ENCODE assay signal across 10 cellular contexts in the genomic region with DNA sequence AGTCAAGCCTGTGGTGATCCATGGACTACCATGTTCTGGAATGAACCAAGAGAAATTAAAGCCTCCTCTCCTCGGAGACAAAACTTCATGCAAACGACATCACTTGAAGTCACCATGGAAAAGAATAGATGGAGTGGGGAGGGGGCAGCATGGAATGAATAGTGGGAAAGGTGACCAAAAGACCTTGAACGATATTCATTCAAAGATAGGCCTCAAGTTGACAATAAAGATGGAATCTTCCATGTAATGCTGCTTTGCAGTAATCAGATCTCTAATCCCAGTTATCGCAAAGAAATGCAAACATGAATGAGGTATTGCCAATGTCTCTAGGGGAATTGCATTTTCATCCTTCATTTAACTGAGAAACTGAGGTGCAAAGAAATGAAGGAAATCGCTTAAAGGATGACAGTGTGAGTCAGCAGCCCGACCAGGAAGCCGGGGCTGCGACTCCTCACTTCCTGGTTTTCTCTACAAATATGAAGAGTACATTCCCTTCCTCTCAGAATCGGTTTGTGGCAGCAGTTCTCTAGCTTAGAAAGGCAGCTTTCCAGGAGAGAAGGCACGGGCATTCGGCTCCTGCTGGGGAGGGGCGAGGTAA.
DNase-seq lines count a peak whose midpoint lies in the region; ATAC-seq, FAIRE-seq and TF ChIP-seq lines count a peak whose summit lies in the region.
"Had no signal": no experiment of that assay in that cellular context is flagged by ENCODE, and none has a peak within 500 bp of the region (broad histone marks: within the 10 kb centered on the region; RNA-seq: fewer than 3 reads in every experiment).

No MANE protein-coding gene starts in this region.

- no peaks in the 10 kb centered on the region for H3K27me3 Mint-ChIP-seq in activated B cell treated with CpG ODN at 0.5 μM for 24 hours
- H3K27me3 Mint-ChIP-seq in activated T-cell treated with anti-CD3 and anti-CD28 coated beads, Interleukin-2, amount 50 U/mL, for 4 hours (ENCODE audit: low read depth) = no peaks in the 10 kb centered on the region

- H3K4me1 ChIP-seq in keratinocyte (ENCODE audit: control insufficient read depth, extremely low read depth, insufficient read depth, low read length) (no peaks in the 10 kb centered on the region), thyroid gland (peaks cover 0 to 5% of the 10 kb centered on the region in 2 donors)

- peaks cover 33% of the 10 kb centered on the region for H3K4me1 Mint-ChIP-seq in activated B cell treated with CpG ODN at 0.5 μM for 24 hours
- H3K4me1 Mint-ChIP-seq in activated T-cell treated with anti-CD3 and anti-CD28 coated beads, Interleukin-2, amount 50 U/mL, for 4 hours (ENCODE audit: low read depth) = peaks cover 14% of the 10 kb centered on the region

- intact Hi-C loops in activated B cell treated with CpG ODN at 0.5 μM for 24 hours (cut with micrococcal nuclease) (no loop called here), thyroid gland (cut with DNase I) (no loop called here)

- ATAC-seq in activated B cell treated with CpG ODN at 0.5 μM for 24 hours (ENCODE audit: low read depth) (no peak), GM21367 (IDR thresholded peaks at IDR 0.05; ENCODE audit: unreplicated experiment) (no peak), HG02885 (IDR thresholded peaks at IDR 0.05; ENCODE audit: poor library complexity, unreplicated experiment) (no peak)
- no peak for ATAC-seq in activated T-cell treated with anti-CD3 and anti-CD28 coated beads, Interleukin-2, amount 50 U/mL, for 4 hours

- no peaks in the 10 kb centered on the region for H3K9me3 Mint-ChIP-seq in activated B cell treated with CpG ODN at 0.5 μM for 24 hours
- no peaks in the 10 kb centered on the region for H3K9me3 Mint-ChIP-seq in activated T-cell treated with anti-CD3 and anti-CD28 coated beads, Interleukin-2, amount 50 U/mL, for 4 hours

- CTCF ChIA-PET in activated B cell treated with CpG ODN at 0.5 μM for 24 hours (lab: Charles Lee) = no interaction called here

- dilution Hi-C loops in keratinocyte (cut with MboI; ENCODE audit: extremely low pct_ligation_motif_present, low sequenced_read_pairs) = no loop called here

- H3K9me3 ChIP-seq in keratinocyte (ENCODE audit: control insufficient read depth, low read depth, low read length) (no peaks in the 10 kb centered on the region), thyroid gland (no peaks in the 10 kb centered on the region)

- no peaks in the 10 kb centered on the region for H3K36me3 Mint-ChIP-seq in activated B cell treated with CpG ODN at 0.5 μM for 24 hours (ENCODE audit: low read depth)
- no peaks in the 10 kb centered on the region for H3K36me3 Mint-ChIP-seq in activated T-cell treated with anti-CD3 and anti-CD28 coated beads, Interleukin-2, amount 50 U/mL, for 4 hours (ENCODE audit: insufficient read depth)

- H3K36me3 ChIP-seq in keratinocyte (ENCODE audit: control insufficient read depth in 2 of 2, extremely low read depth in 1 of 2, insufficient read depth in 2 of 2, low read length in 2 of 2) = no peaks in the 10 kb centered on the region
- no peaks in the 10 kb centered on the region for H3K36me3 ChIP-seq in thyroid gland

- FAIRE-seq in keratinocyte (lab: Jason Lieb, UNC) = no peak

- H3K9me1 ChIP-seq in keratinocyte (ENCODE audit: control insufficient read depth, extremely low read depth, insufficient read depth, low read length) = no peaks in the 10 kb centered on the region

- H3K4me3 Mint-ChIP-seq in activated B cell treated with CpG ODN at 0.5 μM for 24 hours = no peak overlapping the region
- H3K4me3 Mint-ChIP-seq in activated T-cell treated with anti-CD3 and anti-CD28 coated beads, Interleukin-2, amount 50 U/mL, for 4 hours = no peak overlapping the region

- no peak overlapping the region for H3K27ac ChIP-seq in keratinocyte (ENCODE audit: control insufficient read depth, insufficient read depth, low read length)
- H3K27ac ChIP-seq in thyroid gland = no peak overlapping the region
- H3K27ac ChIP-seq: 22Rv1 had no signal

- 54 to 64% methylated on average over 11 to 12 of the region's 12 CpGs for WGBS in thyroid gland, 2 donors

- POLR2A ChIA-PET in activated B cell treated with CpG ODN at 0.5 μM for 24 hours (lab: Charles Lee) = interaction anchor here (0.9 to 2.6 kb wide), 3 partner anchors 10 to 32 kb away, joined by 3 to 12 read pairs (median 4); no protein-coding TSS in a partner anchor

- no peak overlapping the region for H3K4me2 ChIP-seq in keratinocyte (ENCODE audit: control insufficient read depth, extremely low read depth, insufficient read depth, low read depth, low read length)

- no peak for TF ChIP-seq POLR2A in thyroid gland (IDR thresholded peaks at IDR 0.05)

- TF ChIP-seq CTCF in activated B cell treated with CpG ODN at 0.5 μM for 24 hours (IDR thresholded peaks at IDR 0.05) = no peak
- no peak for TF ChIP-seq CTCF in keratinocyte (optimal IDR thresholded peaks at IDR 0.05 in 1 of 3, IDR thresholded peaks at IDR 0.05 in 1 of 3, conservative IDR thresholded peaks at IDR 0.05 in 1 of 3; ENCODE audit: extremely low read depth in 1 of 3, insufficient read depth in 2 of 3, low read length in 3 of 3)
- TF ChIP-seq CTCF in thyroid gland (IDR thresholded peaks at IDR 0.05) = no peak

- H3K4me3 ChIP-seq in keratinocyte (ENCODE audit: control insufficient read depth in 2 of 3, extremely low read depth in 1 of 3, insufficient read depth in 2 of 3, low read depth in 1 of 3, low read length in 3 of 3) = no peak overlapping the region
- H3K4me3 ChIP-seq in thyroid gland (replicated peaks in 1 of 3) = no peak overlapping the region

- peak overlapping the region; percentile 82 for H3K27ac Mint-ChIP-seq in activated B cell treated with CpG ODN at 0.5 μM for 24 hours

- H3K79me2 ChIP-seq in keratinocyte (ENCODE audit: control insufficient read depth, insufficient read depth, low read length) = no peaks in the 10 kb centered on the region

- DNase-seq in NOMO-1 (lab: John Stamatoyannopoulos, UW; ENCODE audit: unreplicated experiment in 2 of 2) = peak; percentile 27 to 54
- DNase-seq in NOMO-1 treated with dmso at 0.1 percent for 144 hours (lab: John Stamatoyannopoulos, UW; ENCODE audit: unreplicated experiment) = no peak
- no peak for DNase-seq in activated B cell treated with CpG ODN at 0.5 μM for 24 hours
- no peak for DNase-seq in keratinocyte (ENCODE audit: low read depth, low spot score)
- peak; percentile 35 to 38 for DNase-seq in thyroid gland
- no peak for DNase-seq in activated T-cell treated with anti-CD3 and anti-CD28 coated beads, Interleukin-2, amount 50 U/mL, for 4 hours
- DNase-seq: stimulated activated CD4-positive, alpha-beta T cell treated with anti-CD3 and anti-CD28 coated beads, Interleukin-4, amount 100 ng/mL, for 4 hours had no signal

- H4K20me1 ChIP-seq in keratinocyte (ENCODE audit: control insufficient read depth, extremely low read depth, insufficient read depth, low read length) = no peaks in the 10 kb centered on the region

- H3K9ac ChIP-seq in keratinocyte (ENCODE audit: control insufficient read depth, extremely low read depth, insufficient read depth, low read length) = no peak overlapping the region

- H3K27me3 ChIP-seq in keratinocyte (ENCODE audit: control insufficient read depth, extremely low read depth, insufficient read depth, low read length) = no peaks in the 10 kb centered on the region
- H3K27me3 ChIP-seq in thyroid gland = no peaks in the 10 kb centered on the region

- H2AFZ ChIP-seq in keratinocyte (ENCODE audit: control insufficient read depth, low read length) = peak overlapping the region; percentile 31

Comparison
In these comparisons a context has a peak if more than half of its experiments do, and no peak if none do; other contexts are left out.
1. DNase-seq: peak in NOMO-1 (2 of 2) and thyroid gland (2 of 2); none in NOMO-1 treated with dmso at 0.1 percent for 144 hours (single experiment), activated B cell treated with CpG ODN at 0.5 μM for 24 hours (single experiment), keratinocyte (single experiment) and activated T-cell treated with anti-CD3 and anti-CD28 coated beads, Interleukin-2, amount 50 U/mL, for 4 hours (single experiment).